In the genomic region with DNA sequence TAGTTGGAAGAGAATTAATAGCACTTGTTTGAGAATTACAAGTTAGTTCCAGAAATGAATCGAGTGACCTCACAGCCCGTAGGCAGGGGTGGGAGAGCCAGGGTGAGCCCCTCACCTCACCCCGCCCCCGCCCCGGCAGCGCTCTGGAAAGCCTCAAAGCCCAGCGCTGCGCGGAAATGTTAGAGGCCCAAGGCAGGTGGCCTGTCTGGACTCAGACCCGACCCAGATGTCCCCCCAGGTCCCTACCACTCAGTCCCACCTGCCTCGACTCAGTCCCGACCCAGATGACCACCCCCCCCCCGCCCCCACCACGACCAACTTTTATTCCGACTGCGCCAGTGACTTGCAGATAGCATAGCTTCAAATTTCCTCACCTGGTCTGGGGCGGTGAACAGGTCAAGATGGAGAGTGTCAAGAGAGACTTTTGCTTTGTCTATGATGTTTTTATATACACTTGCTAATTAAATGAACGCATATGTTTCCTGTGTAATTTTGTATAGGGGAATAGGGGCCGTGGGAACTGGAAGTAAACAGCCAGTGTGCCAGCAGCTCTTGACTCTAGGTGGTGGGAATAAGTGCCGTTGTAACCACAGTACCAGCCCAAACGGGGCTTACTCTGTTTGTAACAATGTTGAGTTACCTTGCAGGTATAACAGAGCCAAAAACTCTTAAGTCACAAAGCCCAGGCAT, we compare ENCODE assay signal across 8 cellular contexts. TPM values are rescaled to one million over a fixed set of nuclear protein-coding genes. Genes with fewer than 3 reads are reported as not detected.
A peak's percentile ranks its signal among the peaks of the same experiment; 100 is the strongest.
DNase-seq lines count a peak whose midpoint lies in the region; ATAC-seq and TF ChIP-seq lines count a peak whose summit lies in the region.

No MANE protein-coding gene starts in this region.

- TF ChIP-seq POLR2A in gastroesophageal sphincter (IDR thresholded peaks at IDR 0.05): no peak

- H3K4me3 Mint-ChIP-seq in activated CD4-positive, alpha-beta memory T cell treated with anti-CD3 and anti-CD28 coated beads for 36 hours: peak overlapping the region; percentile 48

- H3K36me3 ChIP-seq in gastroesophageal sphincter (no peaks in the 10 kb centered on the region), psoas muscle (ENCODE audit: insufficient read depth in 1 of 2, low read depth in 1 of 2) (no peaks in the 10 kb centered on the region)

- H3K9me3 ChIP-seq in gastroesophageal sphincter: no peaks in the 10 kb centered on the region
- H3K9me3 ChIP-seq in psoas muscle: no peaks in the 10 kb centered on the region

- DNase-seq in ELF-1 (ENCODE audit: low read depth, low spot score) (peak; percentile 69), psoas muscle (no peak), NCI-H1417 treated with DMSO at 0.1 percent for 48 hours (lab: John Stamatoyannopoulos, UW) (no peak), T1000 (lab: John Stamatoyannopoulos, UW) (no peak), mucosa of gallbladder (ENCODE audit: low spot score) (no peak)
- no peak for DNase-seq in activated CD4-positive, alpha-beta memory T cell treated with anti-CD3 and anti-CD28 coated beads for 36 hours

- TF ChIP-seq CTCF in gastroesophageal sphincter (IDR thresholded peaks at IDR 0.05) (no peak), psoas muscle (IDR thresholded peaks at IDR 0.05) (no peak)

- POLR2A ChIA-PET in activated CD4-positive, alpha-beta memory T cell treated with anti-CD3 and anti-CD28 coated beads for 36 hours (lab: Charles Lee): interaction anchor here (0.9 kb wide), 1 partner anchor 96 kb away, joined by 3 read pairs; a partner anchor contains a TSS

- H3K4me1 ChIP-seq in gastroesophageal sphincter (peaks cover 0 to 44% (median 14%) of the 10 kb centered on the region in 3 donors), psoas muscle (peaks cover 22% of the 10 kb centered on the region)

- no peak overlapping the region for H3K27ac Mint-ChIP-seq in activated CD4-positive, alpha-beta memory T cell treated with anti-CD3 and anti-CD28 coated beads for 36 hours

- H3K27ac ChIP-seq in gastroesophageal sphincter (peak overlapping the region; percentile 96 to 99 (median 98)), psoas muscle (peak overlapping the region; percentile 91)

- no peaks in the 10 kb centered on the region for H3K27me3 ChIP-seq in gastroesophageal sphincter
- no peaks in the 10 kb centered on the region for H3K27me3 ChIP-seq in psoas muscle (ENCODE audit: insufficient read depth in 3 of 3, low read length in 2 of 3)

- H3K4me1 Mint-ChIP-seq in activated CD4-positive, alpha-beta memory T cell treated with anti-CD3 and anti-CD28 coated beads for 36 hours (ENCODE audit: low read depth): peaks cover 5% of the 10 kb centered on the region

- peaks cover 36% of the 10 kb centered on the region for H3K27me3 Mint-ChIP-seq in activated CD4-positive, alpha-beta memory T cell treated with anti-CD3 and anti-CD28 coated beads for 36 hours

- CTCF ChIA-PET in activated CD4-positive, alpha-beta memory T cell treated with anti-CD3 and anti-CD28 coated beads for 36 hours (lab: Charles Lee): interaction anchor here (0.7 to 1.0 kb wide), 2 partner anchors 10 to 20 kb away, joined by 3 to 4 read pairs; no protein-coding TSS in a partner anchor

- ATAC-seq in gastroesophageal sphincter (no peak), psoas muscle (no peak), GM21737 (IDR thresholded peaks at IDR 0.05; ENCODE audit: unreplicated experiment) (no peak)

- 65 to 67% methylated on average over 4 to 9 of the region's 21 CpGs for WGBS in gastroesophageal sphincter (ENCODE audit: low coverage in 1 of 2), 2 donors
- 44 to 62% (median 58%) methylated on average over 17 to 21 of the region's 21 CpGs for WGBS in psoas muscle, 3 donors

- no peaks in the 10 kb centered on the region for H3K9me3 Mint-ChIP-seq in activated CD4-positive, alpha-beta memory T cell treated with anti-CD3 and anti-CD28 coated beads for 36 hours

- no peaks in the 10 kb centered on the region for H3K36me3 Mint-ChIP-seq in activated CD4-positive, alpha-beta memory T cell treated with anti-CD3 and anti-CD28 coated beads for 36 hours

- TF ChIP-seq EP300 in gastroesophageal sphincter (IDR thresholded peaks at IDR 0.05): no peak

- intact Hi-C loops in activated CD4-positive, alpha-beta memory T cell treated with anti-CD3 and anti-CD28 coated beads for 36 hours (cut with micrococcal nuclease): no loop called here
- intact Hi-C loops in psoas muscle (cut with DNase I): loop anchor here (5.0 kb wide), 3 partner anchors 55 to 75 kb away; no protein-coding TSS in a partner anchor

- H3K4me3 ChIP-seq in gastroesophageal sphincter: peak overlapping the region; percentile 75 to 86
- peak overlapping the region; percentile 72 for H3K4me3 ChIP-seq in psoas muscle

RNA-seq across cellular contexts. Expression of a gene that starts 1.2 kb away (rescaled TPM):
- total RNA-seq in activated CD4-positive, alpha-beta memory T cell treated with anti-CD3 and anti-CD28 coated beads for 36 hours: 1 to 10 TPM; 3.9 to 4.8 TPM
- total RNA-seq in gastroesophageal sphincter (100 to 1,000 TPM in 3 of 4 donors, 10 to 100 TPM in 1; 78.3 to 182 (median 152) TPM), psoas muscle (10 to 100 TPM in 3 of 4 donors, 1 to 10 TPM in 1; 9.8 to 28.1 (median 17.0) TPM), mucosa of gallbladder (48.4 TPM)
- 10 to 100 TPM; 12.2 to 32.0 (median 24.3) TPM for polyA plus RNA-seq in psoas muscle
